1 cellular context compared by ENCODE assay signal in the genomic region with DNA sequence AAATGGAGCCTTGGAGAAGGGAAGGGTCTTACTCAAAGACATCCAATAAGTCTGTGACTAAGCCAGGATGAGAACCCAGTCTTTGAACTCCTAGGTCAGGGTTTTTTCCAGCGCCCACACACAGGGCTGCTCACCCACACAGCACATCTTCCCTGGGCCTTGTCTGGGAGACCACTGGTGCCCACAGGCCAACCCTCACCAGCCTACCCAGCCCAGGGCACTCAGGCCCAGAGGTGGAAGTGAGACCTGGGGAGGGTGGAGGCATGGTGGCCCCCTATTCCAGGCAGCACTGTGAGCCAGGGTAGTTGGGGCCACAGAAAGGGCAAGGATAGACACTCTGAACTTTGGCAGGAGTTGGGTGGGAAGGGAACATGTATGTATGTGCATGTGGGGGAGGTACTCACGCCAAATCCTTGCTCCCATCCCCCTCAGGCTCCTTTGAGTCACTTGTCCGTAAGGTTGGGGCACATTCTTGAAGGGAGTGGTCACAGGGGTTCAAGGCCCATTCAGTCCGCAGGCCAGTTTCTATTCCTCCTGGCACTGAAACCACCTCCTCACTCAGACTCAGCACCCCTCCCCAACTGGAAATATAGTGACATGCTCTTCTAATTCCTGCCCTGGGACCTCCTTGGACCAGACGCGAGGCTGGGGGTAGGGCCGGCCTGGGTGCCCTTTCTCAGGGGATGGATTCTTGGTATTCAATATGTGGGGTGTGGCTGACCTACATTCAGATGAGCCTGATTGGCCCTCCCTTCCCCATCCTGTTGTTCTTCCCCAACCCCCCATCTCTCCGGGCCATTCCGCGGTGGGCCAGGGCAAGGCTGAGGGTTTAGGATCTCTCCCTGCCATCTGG.
A peak's percentile ranks its signal among the peaks of the same experiment; 100 is the strongest.
TF ChIP-seq lines count a peak whose summit lies in the region.

No MANE protein-coding gene starts in this region.

TF ChIP-seq in HEK293, 187 proteins besides CTCF, POLR2A, EP300 and RAD21 (continued from another document):
- TF ChIP-seq, protein P1, sequence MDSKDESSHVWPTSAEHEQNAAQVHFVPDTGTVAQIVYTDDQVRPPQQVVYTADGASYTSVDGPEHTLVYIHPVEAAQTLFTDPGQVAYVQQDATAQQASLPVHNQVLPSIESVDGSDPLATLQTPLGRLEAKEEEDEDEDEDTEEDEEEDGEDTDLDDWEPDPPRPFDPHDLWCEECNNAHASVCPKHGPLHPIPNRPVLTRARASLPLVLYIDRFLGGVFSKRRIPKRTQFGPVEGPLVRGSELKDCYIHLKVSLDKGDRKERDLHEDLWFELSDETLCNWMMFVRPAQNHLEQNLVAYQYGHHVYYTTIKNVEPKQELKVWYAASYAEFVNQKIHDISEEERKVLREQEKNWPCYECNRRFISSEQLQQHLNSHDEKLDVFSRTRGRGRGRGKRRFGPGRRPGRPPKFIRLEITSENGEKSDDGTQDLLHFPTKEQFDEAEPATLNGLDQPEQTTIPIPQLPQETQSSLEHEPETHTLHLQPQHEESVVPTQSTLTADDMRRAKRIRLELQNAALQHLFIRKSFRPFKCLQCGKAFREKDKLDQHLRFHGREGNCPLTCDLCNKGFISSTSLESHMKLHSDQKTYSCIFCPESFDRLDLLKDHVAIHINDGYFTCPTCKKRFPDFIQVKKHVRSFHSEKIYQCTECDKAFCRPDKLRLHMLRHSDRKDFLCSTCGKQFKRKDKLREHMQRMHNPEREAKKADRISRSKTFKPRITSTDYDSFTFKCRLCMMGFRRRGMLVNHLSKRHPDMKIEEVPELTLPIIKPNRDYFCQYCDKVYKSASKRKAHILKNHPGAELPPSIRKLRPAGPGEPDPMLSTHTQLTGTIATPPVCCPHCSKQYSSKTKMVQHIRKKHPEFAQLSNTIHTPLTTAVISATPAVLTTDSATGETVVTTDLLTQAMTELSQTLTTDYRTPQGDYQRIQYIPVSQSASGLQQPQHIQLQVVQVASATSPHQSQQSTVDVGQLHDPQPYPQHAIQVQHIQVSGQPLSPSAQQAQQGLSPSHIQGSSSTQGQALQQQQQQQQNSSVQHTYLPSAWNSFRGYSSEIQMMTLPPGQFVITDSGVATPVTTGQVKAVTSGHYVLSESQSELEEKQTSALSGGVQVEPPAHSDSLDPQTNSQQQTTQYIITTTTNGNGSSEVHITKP (tag by site-specific recombination; IDR thresholded peaks at IDR 0.05) = no peak
- TF ChIP-seq ZXDB (tag by site-specific recombination; IDR thresholded peaks at IDR 0.05) (no peak), ZNF654 (tag by site-specific recombination; IDR thresholded peaks at IDR 0.05; ENCODE audit: low read depth) (no peak), ZFP41 (tag by site-specific recombination; IDR thresholded peaks at IDR 0.05; ENCODE audit: borderline replicate concordance) (no peak), ZNF433 (tag by site-specific recombination; IDR thresholded peaks at IDR 0.05; ENCODE audit: low read depth) (no peak), GFI1B (tag by site-specific recombination; IDR thresholded peaks at IDR 0.05) (no peak), ZNF792 (tag by site-specific recombination; IDR thresholded peaks at IDR 0.05) (no peak), EGR2 (tag by site-specific recombination; IDR thresholded peaks at IDR 0.05; ENCODE audit: low read depth) (peak; percentile 65; the same call in 1 of the 2 replicates), ZNF416 (tag by site-specific recombination; IDR thresholded peaks at IDR 0.05) (no peak), ZNF202 (tag by site-specific recombination; IDR thresholded peaks at IDR 0.05; ENCODE audit: borderline replicate concordance) (no peak), ZSCAN23 (tag by site-specific recombination; IDR thresholded peaks at IDR 0.05) (no peak), ZBTB48 (tag by site-specific recombination; IDR thresholded peaks at IDR 0.05) (peak; percentile 84; the same call in 1 of the 2 replicates), KLF1 (tag by site-specific recombination; IDR thresholded peaks at IDR 0.05) (no peak), ZNF311 (tag by site-specific recombination; IDR thresholded peaks at IDR 0.05; ENCODE audit: borderline replicate concordance) (no peak), ZNF830 (tag by site-specific recombination; IDR thresholded peaks at IDR 0.05; ENCODE audit: low read depth) (no peak), ZNF48 (tag by site-specific recombination; IDR thresholded peaks at IDR 0.05) (no peak), GLIS2 (tag by site-specific recombination; IDR thresholded peaks at IDR 0.05) (no peak), ZNF670 (tag by site-specific recombination; IDR thresholded peaks at IDR 0.05; ENCODE audit: low read depth) (no peak), ZNF555 (tag by site-specific recombination; conservative IDR thresholded peaks at IDR 0.05) (no peak), ZNF404 (tag by site-specific recombination; IDR thresholded peaks at IDR 0.05) (no peak), ZNF677 (tag by site-specific recombination; IDR thresholded peaks at IDR 0.05) (no peak), KLF9 (tag by site-specific recombination; IDR thresholded peaks at IDR 0.05; ENCODE audit: low read depth) (no peak), ZNF223 (tag by site-specific recombination; IDR thresholded peaks at IDR 0.05) (0 out of 2 replicates have a peak, but pooled peaks have one; percentile 45), REPIN1 (tag by site-specific recombination; IDR thresholded peaks at IDR 0.05; ENCODE audit: low read depth) (no peak)
- TF ChIP-seq, protein P2, sequence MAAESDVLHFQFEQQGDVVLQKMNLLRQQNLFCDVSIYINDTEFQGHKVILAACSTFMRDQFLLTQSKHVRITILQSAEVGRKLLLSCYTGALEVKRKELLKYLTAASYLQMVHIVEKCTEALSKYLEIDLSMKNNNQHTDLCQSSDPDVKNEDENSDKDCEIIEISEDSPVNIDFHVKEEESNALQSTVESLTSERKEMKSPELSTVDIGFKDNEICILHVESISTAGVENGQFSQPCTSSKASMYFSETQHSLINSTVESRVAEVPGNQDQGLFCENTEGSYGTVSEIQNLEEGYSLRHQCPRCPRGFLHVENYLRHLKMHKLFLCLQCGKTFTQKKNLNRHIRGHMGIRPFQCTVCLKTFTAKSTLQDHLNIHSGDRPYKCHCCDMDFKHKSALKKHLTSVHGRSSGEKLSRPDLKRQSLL (tag by site-specific recombination; IDR thresholded peaks at IDR 0.05) = no peak
- TF ChIP-seq, protein P3, sequence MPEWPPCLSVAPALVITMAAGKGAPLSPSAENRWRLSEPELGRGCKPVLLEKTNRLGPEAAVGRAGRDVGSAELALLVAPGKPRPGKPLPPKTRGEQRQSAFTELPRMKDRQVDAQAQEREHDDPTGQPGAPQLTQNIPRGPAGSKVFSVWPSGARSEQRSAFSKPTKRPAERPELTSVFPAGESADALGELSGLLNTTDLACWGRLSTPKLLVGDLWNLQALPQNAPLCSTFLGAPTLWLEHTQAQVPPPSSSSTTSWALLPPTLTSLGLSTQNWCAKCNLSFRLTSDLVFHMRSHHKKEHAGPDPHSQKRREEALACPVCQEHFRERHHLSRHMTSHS (tag by site-specific recombination; IDR thresholded peaks at IDR 0.05) = no peak
- TF ChIP-seq, protein P4, sequence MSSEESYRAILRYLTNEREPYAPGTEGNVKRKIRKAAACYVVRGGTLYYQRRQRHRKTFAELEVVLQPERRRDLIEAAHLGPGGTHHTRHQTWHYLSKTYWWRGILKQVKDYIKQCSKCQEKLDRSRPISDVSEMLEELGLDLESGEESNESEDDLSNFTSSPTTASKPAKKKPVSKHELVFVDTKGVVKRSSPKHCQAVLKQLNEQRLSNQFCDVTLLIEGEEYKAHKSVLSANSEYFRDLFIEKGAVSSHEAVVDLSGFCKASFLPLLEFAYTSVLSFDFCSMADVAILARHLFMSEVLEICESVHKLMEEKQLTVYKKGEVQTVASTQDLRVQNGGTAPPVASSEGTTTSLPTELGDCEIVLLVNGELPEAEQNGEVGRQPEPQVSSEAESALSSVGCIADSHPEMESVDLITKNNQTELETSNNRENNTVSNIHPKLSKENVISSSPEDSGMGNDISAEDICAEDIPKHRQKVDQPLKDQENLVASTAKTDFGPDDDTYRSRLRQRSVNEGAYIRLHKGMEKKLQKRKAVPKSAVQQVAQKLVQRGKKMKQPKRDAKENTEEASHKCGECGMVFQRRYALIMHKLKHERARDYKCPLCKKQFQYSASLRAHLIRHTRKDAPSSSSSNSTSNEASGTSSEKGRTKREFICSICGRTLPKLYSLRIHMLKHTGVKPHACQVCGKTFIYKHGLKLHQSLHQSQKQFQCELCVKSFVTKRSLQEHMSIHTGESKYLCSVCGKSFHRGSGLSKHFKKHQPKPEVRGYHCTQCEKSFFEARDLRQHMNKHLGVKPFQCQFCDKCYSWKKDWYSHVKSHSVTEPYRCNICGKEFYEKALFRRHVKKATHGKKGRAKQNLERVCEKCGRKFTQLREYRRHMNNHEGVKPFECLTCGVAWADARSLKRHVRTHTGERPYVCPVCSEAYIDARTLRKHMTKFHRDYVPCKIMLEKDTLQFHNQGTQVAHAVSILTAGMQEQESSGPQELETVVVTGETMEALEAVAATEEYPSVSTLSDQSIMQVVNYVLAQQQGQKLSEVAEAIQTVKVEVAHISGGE (tag by site-specific recombination; conservative IDR thresholded peaks at IDR 0.05; ENCODE audit: low read depth) = no peak
- TF ChIP-seq, protein P5, sequence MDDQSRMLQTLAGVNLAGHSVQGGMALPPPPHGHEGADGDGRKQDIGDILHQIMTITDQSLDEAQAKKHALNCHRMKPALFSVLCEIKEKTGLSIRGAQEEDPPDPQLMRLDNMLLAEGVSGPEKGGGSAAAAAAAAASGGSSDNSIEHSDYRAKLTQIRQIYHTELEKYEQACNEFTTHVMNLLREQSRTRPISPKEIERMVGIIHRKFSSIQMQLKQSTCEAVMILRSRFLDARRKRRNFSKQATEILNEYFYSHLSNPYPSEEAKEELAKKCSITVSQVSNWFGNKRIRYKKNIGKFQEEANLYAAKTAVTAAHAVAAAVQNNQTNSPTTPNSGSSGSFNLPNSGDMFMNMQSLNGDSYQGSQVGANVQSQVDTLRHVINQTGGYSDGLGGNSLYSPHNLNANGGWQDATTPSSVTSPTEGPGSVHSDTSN (CRISPR knock-in tag; IDR thresholded peaks at IDR 0.05) = 0 out of 2 replicates have a peak, but pooled peaks have one; percentile 7
- TF ChIP-seq, protein P6, sequence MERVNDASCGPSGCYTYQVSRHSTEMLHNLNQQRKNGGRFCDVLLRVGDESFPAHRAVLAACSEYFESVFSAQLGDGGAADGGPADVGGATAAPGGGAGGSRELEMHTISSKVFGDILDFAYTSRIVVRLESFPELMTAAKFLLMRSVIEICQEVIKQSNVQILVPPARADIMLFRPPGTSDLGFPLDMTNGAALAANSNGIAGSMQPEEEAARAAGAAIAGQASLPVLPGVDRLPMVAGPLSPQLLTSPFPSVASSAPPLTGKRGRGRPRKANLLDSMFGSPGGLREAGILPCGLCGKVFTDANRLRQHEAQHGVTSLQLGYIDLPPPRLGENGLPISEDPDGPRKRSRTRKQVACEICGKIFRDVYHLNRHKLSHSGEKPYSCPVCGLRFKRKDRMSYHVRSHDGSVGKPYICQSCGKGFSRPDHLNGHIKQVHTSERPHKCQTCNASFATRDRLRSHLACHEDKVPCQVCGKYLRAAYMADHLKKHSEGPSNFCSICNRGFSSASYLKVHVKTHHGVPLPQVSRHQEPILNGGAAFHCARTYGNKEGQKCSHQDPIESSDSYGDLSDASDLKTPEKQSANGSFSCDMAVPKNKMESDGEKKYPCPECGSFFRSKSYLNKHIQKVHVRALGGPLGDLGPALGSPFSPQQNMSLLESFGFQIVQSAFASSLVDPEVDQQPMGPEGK (tag by site-specific recombination; IDR thresholded peaks at IDR 0.05) = no peak
- TF ChIP-seq, protein P7, sequence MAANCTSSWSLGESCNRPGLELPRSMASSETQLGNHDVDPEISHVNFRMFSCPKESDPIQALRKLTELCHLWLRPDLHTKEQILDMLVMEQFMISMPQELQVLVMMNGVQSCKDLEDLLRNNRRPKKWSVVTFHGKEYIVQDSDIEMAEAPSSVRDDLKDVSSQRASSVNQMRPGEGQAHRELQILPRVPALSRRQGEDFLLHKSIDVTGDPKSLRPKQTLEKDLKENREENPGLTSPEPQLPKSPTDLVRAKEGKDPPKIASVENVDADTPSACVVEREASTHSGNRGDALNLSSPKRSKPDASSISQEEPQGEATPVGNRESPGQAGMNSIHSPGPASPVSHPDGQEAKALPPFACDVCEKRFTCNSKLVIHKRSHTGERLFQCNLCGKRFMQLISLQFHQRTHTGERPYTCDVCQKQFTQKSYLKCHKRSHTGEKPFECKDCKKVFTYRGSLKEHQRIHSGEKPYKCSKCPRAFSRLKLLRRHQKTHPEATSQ (tag by site-specific recombination; IDR thresholded peaks at IDR 0.05) = no peak
- TF ChIP-seq, protein P8, sequence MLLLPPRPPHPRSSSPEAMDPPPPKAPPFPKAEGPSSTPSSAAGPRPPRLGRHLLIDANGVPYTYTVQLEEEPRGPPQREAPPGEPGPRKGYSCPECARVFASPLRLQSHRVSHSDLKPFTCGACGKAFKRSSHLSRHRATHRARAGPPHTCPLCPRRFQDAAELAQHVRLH (tag by site-specific recombination; IDR thresholded peaks at IDR 0.05) = no peak
TF ChIP-seq in HEK293: peak in this region for 6.
